In the genomic region with DNA sequence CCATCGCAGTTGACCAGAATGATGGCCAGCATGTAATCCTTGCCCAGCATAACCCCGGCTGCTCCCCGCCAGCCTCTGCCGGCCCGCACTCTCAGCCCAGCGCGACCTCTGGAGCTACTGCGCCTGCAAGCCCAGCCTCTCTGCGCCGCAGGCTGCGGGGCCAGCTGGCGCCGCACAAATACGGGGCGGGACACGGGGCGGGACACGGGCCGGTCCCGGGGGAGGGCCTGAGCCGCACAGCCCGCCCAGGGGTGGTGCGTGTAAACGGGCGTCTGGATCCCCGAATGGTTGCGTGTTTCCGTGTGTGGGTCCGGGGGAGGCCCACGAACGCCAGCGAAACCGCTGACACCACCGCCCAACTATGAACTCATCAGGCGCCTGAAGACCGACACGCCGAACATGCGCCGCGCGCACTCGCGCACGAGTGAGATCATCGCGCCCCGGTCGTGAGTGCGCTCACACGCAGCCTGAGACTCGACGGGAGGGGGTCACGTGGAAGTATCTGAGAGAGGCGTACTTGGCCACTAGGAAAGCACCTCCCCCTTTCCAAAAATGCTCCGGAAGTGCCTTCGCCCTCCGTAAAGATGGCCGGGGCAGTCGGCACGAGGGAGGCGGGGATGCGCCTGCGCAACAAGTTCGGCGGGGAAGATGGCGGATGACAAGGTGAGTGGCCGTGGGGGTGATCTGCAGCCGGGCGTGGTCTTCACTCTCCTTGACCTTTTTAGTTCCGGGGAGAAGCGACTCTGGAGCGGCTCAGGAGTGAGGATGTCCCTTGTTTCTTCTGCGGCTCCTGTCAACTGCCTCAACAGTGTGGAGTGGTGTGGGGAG, we compare ENCODE assay signal across 8 cellular contexts. TPM values are rescaled to one million over a fixed set of nuclear protein-coding genes. Genes with fewer than 3 reads are reported as not detected.
DNase-seq lines count a peak whose midpoint lies in the region; ATAC-seq, FAIRE-seq and TF ChIP-seq lines count a peak whose summit lies in the region.

A gene with protein sequence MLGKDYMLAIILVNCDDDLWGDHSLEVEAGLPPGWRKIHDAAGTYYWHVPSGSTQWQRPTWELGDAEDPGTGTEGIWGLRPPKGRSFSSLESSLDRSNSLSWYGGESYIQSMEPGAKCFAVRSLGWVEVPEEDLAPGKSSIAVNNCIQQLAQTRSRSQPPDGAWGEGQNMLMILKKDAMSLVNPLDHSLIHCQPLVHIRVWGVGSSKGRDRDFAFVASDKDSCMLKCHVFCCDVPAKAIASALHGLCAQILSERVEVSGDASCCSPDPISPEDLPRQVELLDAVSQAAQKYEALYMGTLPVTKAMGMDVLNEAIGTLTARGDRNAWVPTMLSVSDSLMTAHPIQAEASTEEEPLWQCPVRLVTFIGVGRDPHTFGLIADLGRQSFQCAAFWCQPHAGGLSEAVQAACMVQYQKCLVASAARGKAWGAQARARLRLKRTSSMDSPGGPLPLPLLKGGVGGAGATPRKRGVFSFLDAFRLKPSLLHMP (minus strand): TSS at position 403 of the 828 bp plus-strand sequence. CDS start 353 bp downstream, at position 50.
A gene with protein sequence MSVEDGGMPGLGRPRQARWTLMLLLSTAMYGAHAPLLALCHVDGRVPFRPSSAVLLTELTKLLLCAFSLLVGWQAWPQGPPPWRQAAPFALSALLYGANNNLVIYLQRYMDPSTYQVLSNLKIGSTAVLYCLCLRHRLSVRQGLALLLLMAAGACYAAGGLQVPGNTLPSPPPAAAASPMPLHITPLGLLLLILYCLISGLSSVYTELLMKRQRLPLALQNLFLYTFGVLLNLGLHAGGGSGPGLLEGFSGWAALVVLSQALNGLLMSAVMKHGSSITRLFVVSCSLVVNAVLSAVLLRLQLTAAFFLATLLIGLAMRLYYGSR (plus strand): TSS at position 633 of the 828 bp plus-strand sequence. CDS start 2,342 bp downstream, outside the sequence.

- ATAC-seq in HG02938 (IDR thresholded peaks at IDR 0.05; ENCODE audit: unreplicated experiment) (peak; percentile 86), psoas muscle (peak; percentile 89 to 90 (median 90))

- H3K4me1 ChIP-seq in right atrium auricular region (peaks cover 0 to 56% of the 10 kb centered on the region in 2 donors), psoas muscle (peaks cover 68% of the 10 kb centered on the region)

- H3K27me3 ChIP-seq in right atrium auricular region (no peaks in the 10 kb centered on the region), psoas muscle (ENCODE audit: insufficient read depth in 3 of 3, low read length in 2 of 3) (no peaks in the 10 kb centered on the region)

- H3K4me3 ChIP-seq in right atrium auricular region (peak within 1 kb of the TSS; percentile 71 to 77), psoas muscle (peak within 1 kb of the TSS; percentile 82)

- peak; percentile 88 for TF ChIP-seq POLR2A in GM15510 (IDR thresholded peaks at IDR 0.05; ENCODE audit: borderline replicate concordance, extremely low read depth, insufficient read length)

- peak; percentile 23 for FAIRE-seq in urothelium cell line (lab: Jason Lieb, UNC)

- TF ChIP-seq CTCF in right atrium auricular region (IDR thresholded peaks at IDR 0.05) (no peak), psoas muscle (IDR thresholded peaks at IDR 0.05) (no peak)

- no peaks in the 10 kb centered on the region for H3K9me3 ChIP-seq in right atrium auricular region
- H3K9me3 ChIP-seq in psoas muscle = no peaks in the 10 kb centered on the region

- DNase-seq in NCI-H187 treated with DMSO at 0.1 percent for 48 hours (lab: John Stamatoyannopoulos, UW) = peak; percentile 77
- DNase-seq in anterior cingulate cortex (lab: John Stamatoyannopoulos, UW) = peak; percentile 79 to 100 (median 98)
- peak; percentile 99 for DNase-seq in right atrium auricular region (ENCODE audit: low spot score)
- peak; percentile 98 to 99 for DNase-seq in psoas muscle
- peak; percentile 94 for DNase-seq in urothelium cell line (ENCODE audit: low spot score)

- H3K36me3 ChIP-seq in right atrium auricular region (peaks cover 20% of the 10 kb centered on the region), psoas muscle (ENCODE audit: insufficient read depth in 1 of 2, low read depth in 1 of 2) (peaks cover 7 to 56% of the 10 kb centered on the region in 2 donors)

- H3K27ac ChIP-seq in right atrium auricular region (peak within 1 kb of the TSS; percentile 85 to 97), psoas muscle (peak within 1 kb of the TSS; percentile 97)

- intact Hi-C loops in T-helper 2 cell treated with Interferon-gamma antibody and Interleukin-4, amounts not matched to agents 100 ng/mL and 5 ng/mL, for 36 hours (cut with micrococcal nuclease) = loop anchor here (1.0 to 5.0 kb wide), 10 partner anchors 8 to 452 kb away; a partner anchor contains a TSS
- intact Hi-C loops in psoas muscle (cut with DNase I) = loop anchor here (2.0 to 5.0 kb wide), 4 partner anchors 73 to 322 kb away; a partner anchor contains a TSS

- 0 to 1% (median 1%) methylated on average over 70 to 74 of the region's 74 CpGs for WGBS in psoas muscle, 3 donors

RNA-seq across cellular contexts. Expression of the first gene that starts in this region (rescaled TPM):
- total RNA-seq in T-helper 2 cell treated with Interferon-gamma antibody and Interleukin-4, amounts not matched to agents 100 ng/mL and 5 ng/mL, for 36 hours = 22.4 and 24.5 TPM in 2 replicates
- total RNA-seq in right atrium auricular region = 1 to 10 TPM; 7.4 to 8.3 TPM
- 10 to 100 TPM in 3 of 4 donors, 1 to 10 TPM in 1; 9.5 to 25.4 (median 16.4) TPM for total RNA-seq in psoas muscle
- 1 to 10 TPM; 4.3 to 7.6 (median 6.6) TPM for polyA plus RNA-seq in psoas muscle

RNA-seq across cellular contexts. Expression of the second gene that starts in this region (rescaled TPM):
- total RNA-seq in T-helper 2 cell treated with Interferon-gamma antibody and Interleukin-4, amounts not matched to agents 100 ng/mL and 5 ng/mL, for 36 hours = 86.4 and 93.4 TPM in 2 replicates
- total RNA-seq in right atrium auricular region (10 to 100 TPM; 47.4 to 63.9 TPM), psoas muscle (100 to 1,000 TPM in 3 of 4 donors, 10 to 100 TPM in 1; 95.7 to 129 (median 117) TPM)
- 100 to 1,000 TPM in 1 of 3 donors, 10 to 100 TPM in 2; 49.9 to 149 (median 99.6) TPM for polyA plus RNA-seq in psoas muscle

Comparison
In these comparisons a context has a peak if more than half of its experiments do, and no peak if none do; other contexts are left out.
1. Peak in every context shown above with its lines: DNase-seq, ATAC-seq, H3K4me3 ChIP-seq and H3K27ac ChIP-seq.